Comparison of ENCODE assay signal across 10 cellular contexts in genomic region chr15:64521201-64521600, GRCh38.
DNase-seq lines count a peak whose midpoint lies in the region; ATAC-seq, FAIRE-seq and TF ChIP-seq lines count a peak whose summit lies in the region.
"Had no signal": no experiment of that assay in that cellular context is flagged by ENCODE, and none has a peak within 500 bp of the region (broad histone marks: within the 10 kb centered on the region; RNA-seq: fewer than 3 reads in every experiment).

No MANE protein-coding gene starts in this region.

- H2BK12ac ChIP-seq in mesenchymal stem cell (ENCODE audit: low read length in 2 of 2), result no peak overlapping the region

- no peak overlapping the region for H2AFZ ChIP-seq in mesenchymal stem cell (ENCODE audit: low read depth, low read length)

- H3K4ac ChIP-seq in mesenchymal stem cell (ENCODE audit: low read depth in 1 of 2, low read length in 2 of 2), result peak overlapping the region; percentile 15 to 28

- H3K36me3 ChIP-seq in bronchial epithelial cell (ENCODE audit: control insufficient read depth, insufficient read depth, low read length) (peaks cover 3% of the 10 kb centered on the region), mesenchymal stem cell (ENCODE audit: control insufficient read depth in 1 of 2, insufficient read depth in 2 of 2, low read depth in 1 of 2, low read length in 2 of 2) (peaks cover 2 to 5% of the 10 kb centered on the region in 2 experiments)

- CTCF ChIA-PET in activated CD4-positive, alpha-beta memory T cell treated with anti-CD3 and anti-CD28 coated beads, Interleukin-2, amount 10 ng/mL, durations not matched to agents 7 days and 5 days (lab: Charles Lee), result no interaction called here

- peaks cover 11% of the 10 kb centered on the region for H3K4me1 ChIP-seq in mesenchymal stem cell (ENCODE audit: control insufficient read depth, insufficient read depth, low read depth, low read length)

- no peak overlapping the region for H4K8ac ChIP-seq in mesenchymal stem cell (ENCODE audit: low read length)

- DNase-seq in NCI-H446 (lab: John Stamatoyannopoulos, UW) (peak; percentile 17 to 49), bronchial epithelial cell (ENCODE audit: low read depth) (peak; percentile 56), mesenchymal stem cell (no peak), type B pancreatic cell (ENCODE audit: extremely low spot score, unreplicated experiment) (no peak), KBM-7 (no peak)
- no peak for DNase-seq in activated CD4-positive, alpha-beta memory T cell treated with anti-CD3 and anti-CD28 coated beads, Interleukin-2, amount 10 ng/mL, durations not matched to agents 7 days and 5 days
- DNase-seq: activated CD4-positive, alpha-beta T cell treated with anti-CD3 and anti-CD28 coated beads for 4 hours; activated naive CD8-positive, alpha-beta T cell treated with anti-CD3 and anti-CD28 coated beads, Interleukin-2, amount 10 ng/mL, durations not matched to agents 7 days and 5 days; naive B cell had no signal

- H2BK5ac ChIP-seq in mesenchymal stem cell (ENCODE audit: low read depth, low read length, poor library complexity, severe bottlenecking), result no peak overlapping the region

- FAIRE-seq in bronchial epithelial cell (lab: Jason Lieb, UNC), result no peak

- no peak overlapping the region for H2BK15ac ChIP-seq in mesenchymal stem cell (ENCODE audit: low read depth, poor library complexity, severe bottlenecking)

- peaks cover 22% of the 10 kb centered on the region for H3K79me1 ChIP-seq in mesenchymal stem cell (replicated peaks; ENCODE audit: low read length, poor library complexity, severe bottlenecking)

- no peak for ATAC-seq in HG03520 (IDR thresholded peaks at IDR 0.05; ENCODE audit: unreplicated experiment)

- peak overlapping the region; percentile 44 for H2AK5ac ChIP-seq in mesenchymal stem cell (ENCODE audit: low read length, severe bottlenecking)

- H3K18ac ChIP-seq in mesenchymal stem cell (ENCODE audit: low read depth in 1 of 2, low read length in 2 of 2), result peak overlapping the region in 1 of 2 experiments; percentile 62

- H3K14ac ChIP-seq in mesenchymal stem cell (ENCODE audit: low read length in 2 of 2), result no peak overlapping the region

- H3K23ac ChIP-seq in mesenchymal stem cell (ENCODE audit: low read length in 2 of 2), result no peak overlapping the region

- no peak overlapping the region for H4K91ac ChIP-seq in mesenchymal stem cell (ENCODE audit: low read length)

- peak overlapping the region; percentile 82 for H3K27ac Mint-ChIP-seq in type B pancreatic cell
- no peak overlapping the region for H3K27ac Mint-ChIP-seq in activated CD4-positive, alpha-beta memory T cell treated with anti-CD3 and anti-CD28 coated beads, Interleukin-2, amount 10 ng/mL, durations not matched to agents 7 days and 5 days
- H3K27ac Mint-ChIP-seq: activated naive CD8-positive, alpha-beta T cell treated with anti-CD3 and anti-CD28 coated beads, Interleukin-2, amount 10 ng/mL, durations not matched to agents 7 days and 5 days had no signal

- WGBS in mesenchymal stem cell, result no CpG with 5 or more reads among the region's 1 CpG

- H3K9me3 Mint-ChIP-seq in type B pancreatic cell, result no peaks in the 10 kb centered on the region
- H3K9me3 Mint-ChIP-seq in activated CD4-positive, alpha-beta memory T cell treated with anti-CD3 and anti-CD28 coated beads, Interleukin-2, amount 10 ng/mL, durations not matched to agents 7 days and 5 days, result no peaks in the 10 kb centered on the region
- H3K9me3 Mint-ChIP-seq: activated naive CD8-positive, alpha-beta T cell treated with anti-CD3 and anti-CD28 coated beads, Interleukin-2, amount 10 ng/mL, durations not matched to agents 7 days and 5 days; naive B cell had no signal

- H3K9me3 ChIP-seq in mesenchymal stem cell (ENCODE audit: control insufficient read depth, low read length), result no peaks in the 10 kb centered on the region

- H3K27me3 ChIP-seq in bronchial epithelial cell (ENCODE audit: control insufficient read depth, insufficient read depth, low read length) (no peaks in the 10 kb centered on the region), mesenchymal stem cell (ENCODE audit: control insufficient read depth in 1 of 2, insufficient read depth in 1 of 2, low read length in 2 of 2) (no peaks in the 10 kb centered on the region)

- in situ Hi-C loops in KBM-7 (cut with MboI; ENCODE audit: low pct_unique_long_range_greater_than_20kb, low sequenced_read_pairs), result no loop called here

- peak overlapping the region; percentile 50 for H3K4me3 Mint-ChIP-seq in type B pancreatic cell
- no peak overlapping the region for H3K4me3 Mint-ChIP-seq in activated CD4-positive, alpha-beta memory T cell treated with anti-CD3 and anti-CD28 coated beads, Interleukin-2, amount 10 ng/mL, durations not matched to agents 7 days and 5 days
- H3K4me3 Mint-ChIP-seq: activated naive CD8-positive, alpha-beta T cell treated with anti-CD3 and anti-CD28 coated beads, Interleukin-2, amount 10 ng/mL, durations not matched to agents 7 days and 5 days; naive B cell had no signal

- peaks cover 48% of the 10 kb centered on the region for H3K4me1 Mint-ChIP-seq in type B pancreatic cell (ENCODE audit: unreplicated experiment)
- H3K4me1 Mint-ChIP-seq in activated CD4-positive, alpha-beta memory T cell treated with anti-CD3 and anti-CD28 coated beads, Interleukin-2, amount 10 ng/mL, durations not matched to agents 7 days and 5 days, result peaks cover 8% of the 10 kb centered on the region

- H3K4me3 ChIP-seq in bronchial epithelial cell (ENCODE audit: low read depth, low read length), result no peak overlapping the region
- H3K4me3 ChIP-seq in mesenchymal stem cell (ENCODE audit: insufficient read depth in 1 of 2, low read depth in 1 of 2, low read length in 2 of 2), result no peak overlapping the region

- H3K27me3 Mint-ChIP-seq in type B pancreatic cell, result no peaks in the 10 kb centered on the region
- H3K27me3 Mint-ChIP-seq in activated CD4-positive, alpha-beta memory T cell treated with anti-CD3 and anti-CD28 coated beads, Interleukin-2, amount 10 ng/mL, durations not matched to agents 7 days and 5 days, result no peaks in the 10 kb centered on the region
- H3K27me3 Mint-ChIP-seq: activated naive CD8-positive, alpha-beta T cell treated with anti-CD3 and anti-CD28 coated beads, Interleukin-2, amount 10 ng/mL, durations not matched to agents 7 days and 5 days; naive B cell had no signal

- no peak overlapping the region for H3K27ac ChIP-seq in mesenchymal stem cell (ENCODE audit: low read length, poor library complexity, severe bottlenecking)

- H3K9ac ChIP-seq in mesenchymal stem cell (ENCODE audit: low read length), result peak overlapping the region; percentile 23

- H2BK120ac ChIP-seq in mesenchymal stem cell (ENCODE audit: low read depth, low read length), result no peak overlapping the region

- peaks cover 10% of the 10 kb centered on the region for H3K36me3 Mint-ChIP-seq in type B pancreatic cell
- peaks cover 20% of the 10 kb centered on the region for H3K36me3 Mint-ChIP-seq in activated CD4-positive, alpha-beta memory T cell treated with anti-CD3 and anti-CD28 coated beads, Interleukin-2, amount 10 ng/mL, durations not matched to agents 7 days and 5 days (ENCODE audit: low read depth)
- H3K36me3 Mint-ChIP-seq: naive B cell had no signal

- POLR2A ChIA-PET in activated CD4-positive, alpha-beta memory T cell treated with anti-CD3 and anti-CD28 coated beads, Interleukin-2, amount 10 ng/mL, durations not matched to agents 7 days and 5 days (lab: Charles Lee), result interaction anchor here (1.4 kb wide), 1 partner anchor 11 kb away, joined by 3 read pairs; no protein-coding TSS in a partner anchor

- TF ChIP-seq CTCF in bronchial epithelial cell (IDR thresholded peaks at IDR 0.05; ENCODE audit: insufficient read depth, low read length, severe bottlenecking) (no peak), type B pancreatic cell (conservative IDR thresholded peaks at IDR 0.05) (no peak)

- H3K4me2 ChIP-seq in mesenchymal stem cell (ENCODE audit: low read length, poor library complexity, severe bottlenecking), result no peak overlapping the region

Comparison
In these comparisons a context has a peak if more than half of its experiments do, and no peak if none do; other contexts are left out.
1. DNase-seq: peak in NCI-H446 (2 of 2) and bronchial epithelial cell (single experiment); none in mesenchymal stem cell (single experiment), type B pancreatic cell (single experiment), KBM-7 (single experiment) and activated CD4-positive, alpha-beta memory T cell treated with anti-CD3 and anti-CD28 coated beads, Interleukin-2, amount 10 ng/mL, durations not matched to agents 7 days and 5 days (single experiment).